8 cellular contexts compared by ENCODE assay signal in the genomic region with DNA sequence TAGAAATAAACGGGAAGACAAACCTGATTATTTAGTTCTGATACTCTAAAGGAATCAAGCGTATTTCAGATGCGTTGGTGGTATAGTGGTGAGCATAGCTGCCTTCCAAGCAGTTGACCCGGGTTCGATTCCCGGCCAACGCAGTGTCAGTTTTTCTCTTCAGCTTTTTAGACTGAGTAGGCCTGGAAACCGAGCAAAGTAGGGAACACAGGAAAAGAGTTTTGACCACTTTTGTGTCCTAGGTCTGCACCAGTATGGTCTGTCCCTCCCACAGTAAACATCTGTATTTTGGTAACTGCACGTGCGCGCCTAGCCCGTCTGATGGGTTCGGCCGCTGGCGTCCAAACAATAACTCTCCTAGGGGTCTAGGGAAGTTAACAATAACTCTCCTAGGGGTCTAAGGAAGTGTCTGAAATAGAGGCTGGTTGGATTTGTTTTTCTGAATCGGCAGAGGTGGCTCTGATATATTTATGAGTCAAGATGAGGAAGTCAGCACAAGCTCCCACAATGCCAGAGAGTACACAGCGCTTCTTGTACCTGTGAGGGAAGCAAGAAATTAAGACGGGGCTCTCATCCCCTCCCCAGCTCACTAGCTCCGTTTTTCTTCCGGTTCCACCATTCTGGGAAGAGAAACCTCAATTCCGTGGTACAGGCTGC. TPM values are rescaled to one million over a fixed set of nuclear protein-coding genes. Genes with fewer than 3 reads are reported as not detected.
DNase-seq lines count a peak whose midpoint lies in the region; ATAC-seq, FAIRE-seq and TF ChIP-seq lines count a peak whose summit lies in the region.

No MANE protein-coding gene starts in this region.

- no peaks in the 10 kb centered on the region for H3K27me3 ChIP-seq in WERI-Rb-1 (ENCODE audit: insufficient read depth, low read depth, severe bottlenecking)
- no peaks in the 10 kb centered on the region for H3K27me3 ChIP-seq in mammary epithelial cell (ENCODE audit: insufficient read depth, low read length)
- H3K27me3 ChIP-seq in keratinocyte (ENCODE audit: control insufficient read depth, extremely low read depth, insufficient read depth, low read length): no peaks in the 10 kb centered on the region

- WGBS in mammary epithelial cell (ENCODE audit: low coverage, missing lambda C conversion rate): 1% methylated on average over 21 of the region's 21 CpGs

- intact Hi-C loops in mammary epithelial cell (cut with micrococcal nuclease): loop anchor here (2.0 to 5.0 kb wide), 3 partner anchors 40 to 120 kb away; partner anchors contain the start of genes PEX11B and TXNIP

- H3K4me3 ChIP-seq in WERI-Rb-1 (ENCODE audit: low read depth, low read length): peak overlapping the region; percentile 93
- peak overlapping the region; percentile 65 to 81 (median 68) for H3K4me3 ChIP-seq in mammary epithelial cell (replicated peaks in 1 of 3; ENCODE audit: insufficient read depth in 1 of 3, low read depth in 2 of 3, low read length in 3 of 3)
- H3K4me3 ChIP-seq in keratinocyte (ENCODE audit: control insufficient read depth in 2 of 3, extremely low read depth in 1 of 3, insufficient read depth in 2 of 3, low read depth in 1 of 3, low read length in 3 of 3): peak overlapping the region; percentile 54 to 91 (median 80)

- no peaks in the 10 kb centered on the region for H3K4me1 ChIP-seq in mammary epithelial cell (ENCODE audit: insufficient read depth, low read length)
- H3K4me1 ChIP-seq in keratinocyte (ENCODE audit: control insufficient read depth, extremely low read depth, insufficient read depth, low read length): peaks cover 4% of the 10 kb centered on the region

- CTCF ChIA-PET in mammary epithelial cell (lab: Charles Lee; ENCODE audit: low non-redundant PET): interaction anchor here (0.6 kb wide), 1 partner anchor 22 kb away, joined by 3 read pairs; no protein-coding TSS in a partner anchor

- H3K27ac ChIP-seq in WERI-Rb-1 (peak overlapping the region; percentile 85), mammary epithelial cell (ENCODE audit: insufficient read depth, low read depth, low read length) (peak overlapping the region; percentile 63), keratinocyte (ENCODE audit: control insufficient read depth, insufficient read depth, low read length) (peak overlapping the region; percentile 97)

- peak overlapping the region; percentile 74 for H3K9ac ChIP-seq in mammary epithelial cell (ENCODE audit: insufficient read depth, low read length)
- H3K9ac ChIP-seq in keratinocyte (ENCODE audit: control insufficient read depth, extremely low read depth, insufficient read depth, low read length): peak overlapping the region; percentile 83

- H2AFZ ChIP-seq in mammary epithelial cell (ENCODE audit: low read depth, low read length): peak overlapping the region; percentile 94
- H2AFZ ChIP-seq in keratinocyte (ENCODE audit: control insufficient read depth, low read length): peak overlapping the region; percentile 82

- FAIRE-seq in keratinocyte (lab: Jason Lieb, UNC): no peak

- in situ Hi-C loops in mammary epithelial cell (cut with MboI; ENCODE audit: low sequenced_read_pairs in 2 of 2): no loop called here

- H3K4me2 ChIP-seq in mammary epithelial cell (ENCODE audit: insufficient read depth, low read depth, low read length) (peak overlapping the region; percentile 89), keratinocyte (ENCODE audit: control insufficient read depth, extremely low read depth, insufficient read depth, low read depth, low read length) (peak overlapping the region; percentile 78)

- DNase-seq in DMS153 (lab: John Stamatoyannopoulos, UW) (peak; percentile 92), NCI-H2196 (lab: John Stamatoyannopoulos, UW; ENCODE audit: unreplicated experiment) (peak; percentile 84), WERI-Rb-1 (peak; percentile 93), mammary epithelial cell (peak; percentile 81), keratinocyte (ENCODE audit: low read depth, low spot score) (no peak)
- DNase-seq in stimulated activated CD4-positive, alpha-beta T cell treated with anti-CD3 and anti-CD28 coated beads, Interleukin-12 subunit alpha, Interleukin-12 subunit beta, amount 100 ng/mL, for 4 hours: peak; percentile 80

- dilution Hi-C loops in mammary epithelial cell (cut with HindIII; ENCODE audit: low sequenced_read_pairs) (no loop called here), keratinocyte (cut with MboI; ENCODE audit: extremely low pct_ligation_motif_present, low sequenced_read_pairs) (no loop called here)

- no peaks in the 10 kb centered on the region for H3K9me1 ChIP-seq in keratinocyte (ENCODE audit: control insufficient read depth, extremely low read depth, insufficient read depth, low read length)

- no peaks in the 10 kb centered on the region for H3K9me3 ChIP-seq in WERI-Rb-1 (ENCODE audit: severe bottlenecking)
- no peaks in the 10 kb centered on the region for H3K9me3 ChIP-seq in mammary epithelial cell (replicated peaks; ENCODE audit: insufficient read depth, low read length)
- H3K9me3 ChIP-seq in keratinocyte (ENCODE audit: control insufficient read depth, low read depth, low read length): no peaks in the 10 kb centered on the region

- H3K36me3 ChIP-seq in WERI-Rb-1 (no peaks in the 10 kb centered on the region; the same call in 1 of the 2 replicates), mammary epithelial cell (ENCODE audit: insufficient read depth, low read length) (no peaks in the 10 kb centered on the region), keratinocyte (ENCODE audit: control insufficient read depth in 2 of 2, extremely low read depth in 1 of 2, insufficient read depth in 2 of 2, low read length in 2 of 2) (no peaks in the 10 kb centered on the region)

- BruUV-seq in mammary epithelial cell (replicated peaks; lab: Mats Ljungman, UMichigan): no TSS peak

- H3K79me2 ChIP-seq in mammary epithelial cell (ENCODE audit: insufficient read depth, low read length) (no peaks in the 10 kb centered on the region), keratinocyte (ENCODE audit: control insufficient read depth, insufficient read depth, low read length) (no peaks in the 10 kb centered on the region)

- TF ChIP-seq CTCF in WERI-Rb-1 (IDR thresholded peaks at IDR 0.05; ENCODE audit: low read depth, low read length) (no peak), mammary epithelial cell (conservative IDR thresholded peaks at IDR 0.05 in 1 of 2, IDR thresholded peaks at IDR 0.05 in 1 of 2; ENCODE audit: extremely low read depth in 1 of 2, insufficient read depth in 1 of 2, low read depth in 1 of 2, low read length in 2 of 2) (no peak), keratinocyte (optimal IDR thresholded peaks at IDR 0.05 in 1 of 3, IDR thresholded peaks at IDR 0.05 in 1 of 3, conservative IDR thresholded peaks at IDR 0.05 in 1 of 3; ENCODE audit: extremely low read depth in 1 of 3, insufficient read depth in 2 of 3, low read length in 3 of 3) (no peak)

- H4K20me1 ChIP-seq in mammary epithelial cell (ENCODE audit: insufficient read depth, low read length) (no peaks in the 10 kb centered on the region), keratinocyte (ENCODE audit: control insufficient read depth, extremely low read depth, insufficient read depth, low read length) (no peaks in the 10 kb centered on the region)

- ATAC-seq in HG02623 (IDR thresholded peaks at IDR 0.05; ENCODE audit: unreplicated experiment) (peak; percentile 32), HG03108 (IDR thresholded peaks at IDR 0.05; ENCODE audit: unreplicated experiment) (no peak)

RNA-seq across cellular contexts. Expression of gene HJV, which starts 15.6 kb away (rescaled TPM):
- not detected for total RNA-seq in mammary epithelial cell
- not detected for polyA plus RNA-seq in mammary epithelial cell
- polyA minus RNA-seq in mammary epithelial cell: not detected
- polyA plus RNA-seq in keratinocyte: 0.04 TPM in 1 of 3 replicates, not detected in the others
- polyA plus RNA-seq in keratinocyte (2011; ENCODE audit: low read depth): not detected
- not detected in 2 replicates for polyA plus RNA-seq in keratinocyte (2011; cell fraction: cytosol; rRNA removed)
- polyA plus RNA-seq in keratinocyte (2011; cell fraction: nucleus; rRNA removed): not detected in 2 replicates
- polyA plus RNA-seq in keratinocyte (2012; ENCODE audit: low replicate concordance): not detected in 2 replicates
- not detected in 3 replicates for polyA minus RNA-seq in keratinocyte
- polyA minus RNA-seq in keratinocyte (2011; cell fraction: cytosol; rRNA and poly(A)+ RNA removed): not detected
- not detected in 2 replicates for polyA minus RNA-seq in keratinocyte (2011; cell fraction: nucleus; rRNA and poly(A)+ RNA removed)

RNA-seq across cellular contexts. Expression of gene TXNIP, which starts 40.7 kb away (rescaled TPM):
- 100 to 1,000 TPM in 1 of 2 donors, 10 to 100 TPM in 1; 92.8 to 355 TPM for total RNA-seq in mammary epithelial cell
- polyA plus RNA-seq in mammary epithelial cell: 56.2 TPM
- 73.1 TPM for polyA minus RNA-seq in mammary epithelial cell
- 89.7 to 165 TPM (median 159 TPM) in 3 replicates for polyA plus RNA-seq in keratinocyte
- polyA plus RNA-seq in keratinocyte (2011; ENCODE audit: low read depth): 41.9 TPM
- 55.4 and 104 TPM in 2 replicates for polyA plus RNA-seq in keratinocyte (2011; cell fraction: cytosol; rRNA removed)
- polyA plus RNA-seq in keratinocyte (2011; cell fraction: nucleus; rRNA removed): 156 and 196 TPM in 2 replicates
- 39.4 and 112 TPM in 2 replicates for polyA plus RNA-seq in keratinocyte (2012; ENCODE audit: low replicate concordance)
- 115 to 413 TPM (median 186 TPM) in 3 replicates for polyA minus RNA-seq in keratinocyte
- 82.9 TPM for polyA minus RNA-seq in keratinocyte (2011; cell fraction: cytosol; rRNA and poly(A)+ RNA removed)
- 106 and 162 TPM in 2 replicates for polyA minus RNA-seq in keratinocyte (2011; cell fraction: nucleus; rRNA and poly(A)+ RNA removed)
